Comparison of ENCODE assay signal across 16 cellular contexts in the genomic region with DNA sequence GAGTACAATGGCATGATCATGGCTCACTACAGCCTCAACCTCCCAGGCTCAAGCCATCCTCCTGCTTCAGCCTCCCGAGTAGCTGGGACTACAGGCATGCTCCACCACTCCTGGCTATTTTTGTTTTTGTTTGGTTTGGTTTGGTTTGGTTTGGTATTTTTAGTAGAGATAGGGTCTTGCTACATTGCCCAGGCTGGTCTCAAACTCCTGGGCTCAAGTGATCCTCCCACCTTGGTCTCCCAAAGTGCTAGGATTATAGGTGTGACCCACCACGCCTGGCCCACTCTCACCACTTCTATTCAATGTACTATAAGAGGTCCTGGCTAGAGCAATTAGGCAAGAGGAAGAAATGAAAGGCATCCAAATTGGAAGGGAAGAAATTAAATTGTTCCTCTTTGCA. TPM values are rescaled to one million over a fixed set of nuclear protein-coding genes. Genes with fewer than 3 reads are reported as not detected.
"Had no signal": no experiment of that assay in that cellular context is flagged by ENCODE, and none has a peak within 500 bp of the region (broad histone marks: within the 10 kb centered on the region; RNA-seq: fewer than 3 reads in every experiment).

No MANE protein-coding gene starts in this region.

RNA-seq across cellular contexts. Expression of gene CNGB1, which starts 29.0 kb away (rescaled TPM):
- total RNA-seq: activated naive CD4-positive, alpha-beta T cell treated with anti-CD3 and anti-CD28 coated beads for 36 hours; activated naive CD8-positive, alpha-beta T cell treated with anti-CD3 and anti-CD28 coated beads for 36 hours; activated naive CD8-positive, alpha-beta T cell treated with anti-CD3 and anti-CD28 coated beads, Interleukin-2, amount 10 ng/mL, durations not matched to agents 7 days and 5 days; activated T-cell treated with anti-CD3 and anti-CD28 coated beads, Interleukin-2, amount 50 U/mL, for 4 hours; activated T-cell treated with anti-CD3 and anti-CD28 coated beads, Interleukin-2, amount 50 U/mL, for 72 hours; activated T-helper 1 cell treated with anti-CD3 and anti-CD28 coated beads, Interleukin-12 subunit alpha, Interleukin-12 subunit beta, Interleukin-2, Interleukin-4 antibody, amounts not matched to agents 30 ng/mL and 10 ng/mL and 1 ng/mL, durations not matched to agents 14 hours and 24 hours and 36 hours; activated T-helper 17 cell treated with anti-CD3 and anti-CD28 coated beads, Interleukin-2, amount 50 U/mL, for 72 hours; activated T-helper 2 cell treated with anti-CD3 and anti-CD28 coated beads, Interferon-gamma antibody, Interleukin-2, Interleukin-4, amounts not matched to agents 10 μg/mL and 5 μg/mL and 100 μg/mL, durations not matched to agents 14 hours and 24 hours and 36 hours; aorta; ascending aorta; astrocyte; body of pancreas; breast epithelium; cardiac muscle cell; cardiac septum; chondrocyte had no signal
- polyA plus RNA-seq: aorta, cardiac muscle cell had no signal
